1 cellular context compared by ENCODE assay signal in genomic region chr2:216014986-216015385, GRCh38.
TF ChIP-seq lines count a peak whose summit lies in the region.

No MANE protein-coding gene starts in this region.

TF ChIP-seq in HepG2, 621 proteins besides CTCF, POLR2A, EP300 and RAD21:
- TF ChIP-seq SP5 (CRISPR knock-in tag; IDR thresholded peaks at IDR 0.05; ENCODE audit: borderline replicate concordance, low read depth) (no peak), ZSCAN29 (CRISPR knock-in tag; conservative IDR thresholded peaks at IDR 0.05) (no peak), SNAPC4 (CRISPR knock-in tag; IDR thresholded peaks at IDR 0.05) (no peak), HMGXB4 (CRISPR knock-in tag; IDR thresholded peaks at IDR 0.05; ENCODE audit: borderline replicate concordance in 1 of 2, low read depth in 1 of 2) (no peak), ARID4A (CRISPR knock-in tag; IDR thresholded peaks at IDR 0.05; ENCODE audit: borderline replicate concordance) (no peak), DZIP1 (CRISPR knock-in tag; IDR thresholded peaks at IDR 0.05) (no peak), TFDP2 (CRISPR knock-in tag; IDR thresholded peaks at IDR 0.05) (no peak), CEBPZ (IDR thresholded peaks at IDR 0.05; ENCODE audit: low read length) (no peak), ZNF709 (CRISPR knock-in tag; IDR thresholded peaks at IDR 0.05) (no peak), ZMYM4 (CRISPR knock-in tag; IDR thresholded peaks at IDR 0.05) (no peak), ZBED4 (CRISPR knock-in tag; IDR thresholded peaks at IDR 0.05; ENCODE audit: borderline replicate concordance) (no peak), TFAP4 (IDR thresholded peaks at IDR 0.05; ENCODE audit: borderline replicate concordance, low read depth) (no peak), U2AF2 (IDR thresholded peaks at IDR 0.05; ENCODE audit: low read depth, low read length) (no peak), ARID5B (CRISPR knock-in tag; IDR thresholded peaks at IDR 0.05) (no peak), NFKB2 (CRISPR knock-in tag; IDR thresholded peaks at IDR 0.05; ENCODE audit: borderline replicate concordance) (no peak)
